24 cellular contexts compared by ENCODE assay signal in the genomic region with DNA sequence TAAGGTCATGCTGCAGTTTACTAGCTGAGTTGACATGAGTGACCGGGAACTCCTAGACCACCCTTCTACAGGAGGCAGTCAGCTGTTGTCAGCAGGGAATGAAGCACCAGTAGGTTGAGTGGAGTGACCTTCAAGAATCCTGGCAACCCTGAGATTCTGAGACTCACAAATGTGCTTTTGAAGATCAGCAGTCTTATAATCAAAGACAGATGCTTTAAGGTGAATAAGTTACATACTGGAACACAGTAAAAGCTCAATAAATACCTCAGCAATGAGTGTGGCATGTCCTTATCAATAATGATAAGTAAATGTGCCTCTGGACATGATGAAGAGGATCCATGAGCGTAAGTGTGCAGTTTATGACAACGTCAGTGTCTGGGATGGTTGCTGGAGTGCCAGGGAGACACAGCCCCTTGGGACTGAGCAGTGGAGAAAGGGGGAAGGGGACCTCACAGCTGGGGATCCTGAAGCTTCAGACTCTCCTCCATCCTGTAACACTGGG. TPM values are rescaled to one million over a fixed set of nuclear protein-coding genes. Genes with fewer than 3 reads are reported as not detected.
DNase-seq lines count a peak whose midpoint lies in the region; ATAC-seq and TF ChIP-seq lines count a peak whose summit lies in the region.
"Had no signal": no experiment of that assay in that cellular context is flagged by ENCODE, and none has a peak within 500 bp of the region (broad histone marks: within the 10 kb centered on the region; RNA-seq: fewer than 3 reads in every experiment).

No MANE protein-coding gene starts in this region.

- H3K4me1 ChIP-seq in SK-N-SH (ENCODE audit: control insufficient read depth in 1 of 2, insufficient read depth in 2 of 2, low read depth in 1 of 2, low read length in 1 of 2): 0 out of 4 replicates have a peak, but pooled peaks cover 0 to 5% of the 10 kb centered on the region in 2 experiments
- H3K4me1 ChIP-seq: BE2C had no signal

- TF ChIP-seq CTCF in AG10803 (conservative IDR thresholded peaks at IDR 0.05; ENCODE audit: low read length) (no peak), SK-N-SH (IDR thresholded peaks at IDR 0.05) (no peak), fibroblast of the aortic adventitia (IDR thresholded peaks at IDR 0.05; ENCODE audit: insufficient read depth, low read length) (no peak), mesothelial cell of epicardium (IDR thresholded peaks at IDR 0.05; ENCODE audit: unreplicated experiment) (no peak)

- peaks cover 4% of the 10 kb centered on the region for H3K27me3 Mint-ChIP-seq in mesothelial cell of epicardium (ENCODE audit: low read depth)
- peaks cover 16% of the 10 kb centered on the region for H3K27me3 Mint-ChIP-seq in activated T-helper 17 cell treated with anti-CD3 and anti-CD28 coated beads, Interleukin-2, amount 50 U/mL, for 72 hours

- no peak overlapping the region for H3K9ac ChIP-seq in SK-N-SH
- H3K9ac ChIP-seq: GM23248 had no signal

- H3K9me2 ChIP-seq in SK-N-SH: no peaks in the 10 kb centered on the region

- TF ChIP-seq EP300 in SK-N-SH (IDR thresholded peaks at IDR 0.05; ENCODE audit: borderline replicate concordance in 1 of 2, low read depth in 1 of 2, low read length in 1 of 2): no peak

- no peaks in the 10 kb centered on the region for H3K9me3 ChIP-seq in SK-N-SH
- H3K9me3 ChIP-seq: BE2C had no signal

- no peak for ATAC-seq in activated T-helper 17 cell treated with anti-CD3 and anti-CD28 coated beads, Interleukin-2, amount 50 U/mL, for 72 hours (replicated peaks)
- no peak for ATAC-seq in GM18517 (IDR thresholded peaks at IDR 0.05; ENCODE audit: unreplicated experiment)
- ATAC-seq: HCT116, HepG2 had no signal

- no peaks in the 10 kb centered on the region for H3K36me3 Mint-ChIP-seq in mesothelial cell of epicardium
- no peaks in the 10 kb centered on the region for H3K36me3 Mint-ChIP-seq in activated T-helper 17 cell treated with anti-CD3 and anti-CD28 coated beads, Interleukin-2, amount 50 U/mL, for 72 hours (ENCODE audit: low read depth)
- H3K36me3 Mint-ChIP-seq: CD4-positive, CD25-positive, alpha-beta regulatory T cell; CD8-positive, alpha-beta memory T cell had no signal

- no peaks in the 10 kb centered on the region for H3F3A ChIP-seq in SK-N-SH (replicated peaks; ENCODE audit: insufficient read depth)

- H3K27ac Mint-ChIP-seq in mesothelial cell of epicardium: peak overlapping the region; percentile 36
- no peak overlapping the region for H3K27ac Mint-ChIP-seq in activated T-helper 17 cell treated with anti-CD3 and anti-CD28 coated beads, Interleukin-2, amount 50 U/mL, for 72 hours
- H3K27ac Mint-ChIP-seq: CD8-positive, alpha-beta memory T cell; IgD-negative memory B cell had no signal

- CTCF ChIA-PET in SK-N-SH (lab: Yijun Ruan, JAX): interaction anchor here (0.8 to 1.6 kb wide), 2 partner anchors 12 to 175 kb away, joined by 4 read pairs; partner anchors contain the start of gene OR6V1

- H2AFZ ChIP-seq in SK-N-SH (ENCODE audit: low read depth): no peak overlapping the region
- H2AFZ ChIP-seq: GM23248 had no signal

- no peak overlapping the region for H3K4me3 Mint-ChIP-seq in mesothelial cell of epicardium
- no peak overlapping the region for H3K4me3 Mint-ChIP-seq in activated T-helper 17 cell treated with anti-CD3 and anti-CD28 coated beads, Interleukin-2, amount 50 U/mL, for 72 hours
- H3K4me3 Mint-ChIP-seq: CD4-positive, CD25-positive, alpha-beta regulatory T cell; CD8-positive, alpha-beta memory T cell; IgD-negative memory B cell had no signal

- no peak overlapping the region for H3K4me3 ChIP-seq in AG10803 (ENCODE audit: low read length)
- H3K4me3 ChIP-seq in SK-N-SH (ENCODE audit: low read depth in 2 of 2, low read length in 1 of 2): no peak overlapping the region
- H3K4me3 ChIP-seq in fibroblast of the aortic adventitia (ENCODE audit: low read depth, low read length): no peak overlapping the region
- H3K4me3 ChIP-seq: GM23248 had no signal

- H3K79me2 ChIP-seq in SK-N-SH (ENCODE audit: insufficient read depth): no peaks in the 10 kb centered on the region

- H3K9me3 Mint-ChIP-seq in mesothelial cell of epicardium: peaks cover 8% of the 10 kb centered on the region
- H3K9me3 Mint-ChIP-seq in activated T-helper 17 cell treated with anti-CD3 and anti-CD28 coated beads, Interleukin-2, amount 50 U/mL, for 72 hours: no peaks in the 10 kb centered on the region

- H3K27ac ChIP-seq in SK-N-SH (ENCODE audit: low read depth in 2 of 2, low read length in 1 of 2): no peak overlapping the region
- H3K27ac ChIP-seq: GM23248 had no signal

- WGBS in SK-N-SH (ENCODE audit: low lambda C conversion rate): 32% methylated on average over 3 of the region's 3 CpGs

- H3K4me2 ChIP-seq in SK-N-SH: no peak overlapping the region

- H3K27me3 ChIP-seq in SK-N-SH (ENCODE audit: insufficient read depth): no peaks in the 10 kb centered on the region
- H3K27me3 ChIP-seq: BE2C had no signal

- H4K20me1 ChIP-seq in SK-N-SH (ENCODE audit: insufficient read depth): no peaks in the 10 kb centered on the region

- H3K4me1 Mint-ChIP-seq in mesothelial cell of epicardium: peaks cover 25% of the 10 kb centered on the region
- no peaks in the 10 kb centered on the region for H3K4me1 Mint-ChIP-seq in activated T-helper 17 cell treated with anti-CD3 and anti-CD28 coated beads, Interleukin-2, amount 50 U/mL, for 72 hours
- H3K4me1 Mint-ChIP-seq: CD4-positive, CD25-positive, alpha-beta regulatory T cell; CD8-positive, alpha-beta memory T cell had no signal

- no peaks in the 10 kb centered on the region for H3K36me3 ChIP-seq in SK-N-SH (replicated peaks in 1 of 2; ENCODE audit: control insufficient read depth in 1 of 2, insufficient read depth in 2 of 2, low read length in 1 of 2)
- H3K36me3 ChIP-seq: BE2C had no signal

- no peak for TF ChIP-seq RAD21 in SK-N-SH (IDR thresholded peaks at IDR 0.05; ENCODE audit: low read length)

- DNase-seq in AG10803 (ENCODE audit: low read depth): peak; percentile 34
- DNase-seq in SK-N-SH: no peak
- peak; percentile 82 for DNase-seq in fibroblast of the aortic adventitia (ENCODE audit: low read depth)
- DNase-seq in mesothelial cell of epicardium (ENCODE audit: low spot score in 2 of 2, unreplicated experiment in 2 of 2): no peak
- no peak for DNase-seq in globus pallidus (ENCODE audit: low spot score)
- DNase-seq in NCI-H2227 treated with DMSO at 0.1 percent for 48 hours (lab: John Stamatoyannopoulos, UW): no peak
- DNase-seq: 8988T; BE2C; C1 segment of cervical spinal cord; CD4-positive, CD25-positive, alpha-beta regulatory T cell; CD8-positive, alpha-beta memory T cell; COR-L47; DMS 273 treated with DMSO at 0.1 percent for 48 hours; DMS53; DND-41; GM23248 had no signal

- POLR2A ChIA-PET in SK-N-SH (lab: Yijun Ruan, JAX): no interaction called here

TF ChIP-seq in SK-N-SH, 30 proteins besides CTCF, POLR2A, EP300 and RAD21:
- TF ChIP-seq PBX3 (IDR thresholded peaks at IDR 0.05): no peak
- peak; percentile 61 for TF ChIP-seq TCF12 (IDR thresholded peaks at IDR 0.05)

RNA-seq across cellular contexts. Expression of gene OR6V1, which starts 11.9 kb away (rescaled TPM):
- polyA plus RNA-seq in SK-N-SH (2012; rRNA removed): not detected in 2 replicates
- polyA plus RNA-seq in SK-N-SH (2012; cell fraction: cytosol; rRNA removed): not detected in 2 replicates
- not detected in 2 replicates for polyA plus RNA-seq in SK-N-SH (2012; cell fraction: nucleus; rRNA removed)
- total RNA-seq in fibroblast of the aortic adventitia (ENCODE audit: low replicate concordance) (not detected in 2 replicates), mesothelial cell of epicardium (not detected in 3 replicates)
- not detected for total RNA-seq in activated T-helper 17 cell treated with anti-CD3 and anti-CD28 coated beads, Interleukin-2, amount 50 U/mL, for 72 hours
- total RNA-seq: A673; CD4-positive, CD25-positive, alpha-beta regulatory T cell; CD8-positive, alpha-beta memory T cell; GM23248; H4; HepG2 had no signal
- polyA plus RNA-seq: AG04450; CD4-positive, CD25-positive, alpha-beta regulatory T cell; CD8-positive, alpha-beta memory T cell; GM23248; HepG2; IgD-negative memory B cell had no signal

RNA-seq across cellular contexts. Expression of gene OR9A2, which starts 13.3 kb away (rescaled TPM):
- polyA plus RNA-seq in SK-N-SH (2012; rRNA removed): not detected in 2 replicates
- not detected in 2 replicates for polyA plus RNA-seq in SK-N-SH (2012; cell fraction: cytosol; rRNA removed)
- not detected in 2 replicates for polyA plus RNA-seq in SK-N-SH (2012; cell fraction: nucleus; rRNA removed)
- total RNA-seq in fibroblast of the aortic adventitia (ENCODE audit: low replicate concordance): not detected in 2 replicates
- 0.29 to 0.42 TPM (median 0.33 TPM) in 3 replicates for total RNA-seq in mesothelial cell of epicardium
- total RNA-seq in activated T-helper 17 cell treated with anti-CD3 and anti-CD28 coated beads, Interleukin-2, amount 50 U/mL, for 72 hours: under 1 TPM in 1 of 2 donors, not detected in 1; 0.24 TPM
- total RNA-seq: A673; CD4-positive, CD25-positive, alpha-beta regulatory T cell; CD8-positive, alpha-beta memory T cell; GM23248; H4; HepG2 had no signal
- polyA plus RNA-seq: AG04450; CD4-positive, CD25-positive, alpha-beta regulatory T cell; CD8-positive, alpha-beta memory T cell; GM23248; HepG2; IgD-negative memory B cell had no signal

Comparison
In these comparisons a context has a peak if more than half of its experiments do, and no peak if none do; other contexts are left out.
1. DNase-seq: peak in AG10803 (single experiment) and fibroblast of the aortic adventitia (single experiment); none in SK-N-SH (single experiment), mesothelial cell of epicardium (0 of 2), globus pallidus (single experiment) and NCI-H2227 treated with DMSO at 0.1 percent for 48 hours (single experiment).